Comparison of ENCODE assay signal across 24 cellular contexts in genomic region chr13:87925006-87925405, GRCh38.
"Had no signal": no experiment of that assay in that cellular context is flagged by ENCODE, and none has a peak within 500 bp of the region (broad histone marks: within the 10 kb centered on the region; RNA-seq: fewer than 3 reads in every experiment).

No MANE protein-coding gene starts in this region.

- FAIRE-seq: islet of Langerhans, urothelium cell line had no signal

- H3K27ac ChIP-seq: foreskin keratinocyte, gastroesophageal sphincter, heart left ventricle, left lung, lower lobe of right lung, ovary, right lobe of liver, thoracic aorta, tibial nerve, upper lobe of left lung had no signal

- H3K27me3 ChIP-seq: foreskin keratinocyte, gastroesophageal sphincter, heart left ventricle, left lung, ovary, right lobe of liver, tibial nerve, upper lobe of left lung had no signal

- H3K4me1 ChIP-seq: foreskin keratinocyte, gastroesophageal sphincter, heart left ventricle, left lung, lower lobe of right lung, right lobe of liver, tibial nerve, upper lobe of left lung had no signal

- H3K4me3 ChIP-seq: gastroesophageal sphincter, heart left ventricle, left lung, lower lobe of right lung, ovary, right lobe of liver, thoracic aorta, tibial nerve, upper lobe of left lung had no signal

- H3K9me3 ChIP-seq: gastroesophageal sphincter, lower lobe of right lung, ovary, right lobe of liver, thoracic aorta, tibial nerve, upper lobe of left lung had no signal

- H3K36me3 ChIP-seq: gastroesophageal sphincter, heart left ventricle, left lung, lower lobe of right lung, ovary, right lobe of liver, thoracic aorta, tibial nerve, upper lobe of left lung had no signal

- DNase-seq: cortex of kidney; effector memory CD8-positive, alpha-beta T cell; foreskin keratinocyte; heart left ventricle; hippocampal formation; left cardiac atrium; left lung; lower lobe of right lung; naive thymus-derived CD8-positive, alpha-beta T cell; nephron progenitor cell; occipital lobe; ovary; posterior cingulate gyrus; right lobe of liver; small intestine; stimulated activated CD4-positive, alpha-beta T cell treated with anti-CD3 and anti-CD28 coated beads, Interleukin-15, amount 100 ng/mL, for 24 hours; stimulated activated CD4-positive, alpha-beta T cell treated with anti-CD3 and anti-CD28 coated beads, Interleukin-2, amount 100 ng/mL, for 48 hours; stimulated activated naive B cell treated with anti-CD40 and anti-IgM and Interleukin-4, amounts not matched to agents 10 μg/mL and 1 μg/mL and 100 μg/mL, for 72 hours; upper lobe of left lung had no signal
